ENCODE assay signal across 9 cellular contexts in genomic region chr9:98248737-98249474, GRCh38. TPM values are rescaled to one million over a fixed set of nuclear protein-coding genes. Genes with fewer than 3 reads are reported as not detected.
DNase-seq lines count a peak whose midpoint lies in the region; ATAC-seq, FAIRE-seq and TF ChIP-seq lines count a peak whose summit lies in the region.
"Had no signal": no experiment of that assay in that cellular context is flagged by ENCODE, and none has a peak within 500 bp of the region (broad histone marks: within the 10 kb centered on the region; RNA-seq: fewer than 3 reads in every experiment).

No MANE protein-coding gene starts in this region.

- H2AFZ ChIP-seq in endothelial cell of umbilical vein (ENCODE audit: low read depth, low read length) (peak overlapping the region; percentile 99), neuronal stem cell (ENCODE audit: low read length) (no peak overlapping the region)

- peaks cover 8% of the 10 kb centered on the region for H3K79me2 ChIP-seq in endothelial cell of umbilical vein (ENCODE audit: control insufficient read depth, insufficient read depth, low read length)

- H3K4me3 Mint-ChIP-seq in CD4-positive, alpha-beta T cell = peak overlapping the region; percentile 27

- CTCF ChIA-PET in CD4-positive, alpha-beta T cell (lab: Charles Lee) = no interaction called here
- CTCF ChIA-PET in endothelial cell of umbilical vein (lab: Charles Lee) = interaction anchor here (1.4 kb wide), 1 partner anchor 527 kb away, joined by 4 read pairs; no protein-coding TSS in a partner anchor

- no peak overlapping the region for H3K27ac Mint-ChIP-seq in CD4-positive, alpha-beta T cell

- H3K36me3 Mint-ChIP-seq in CD4-positive, alpha-beta T cell (ENCODE audit: low read depth) = peaks cover 27% of the 10 kb centered on the region

- intact Hi-C loops in CD4-positive, alpha-beta T cell (cut with DNase I, micrococcal nuclease) = no loop called here
- intact Hi-C loops in endothelial cell of umbilical vein (cut with micrococcal nuclease) = no loop called here

- no TSS peak for BruUV-seq in endothelial cell of umbilical vein (replicated peaks; lab: Mats Ljungman, UMichigan)

- H2AK5ac ChIP-seq in neuronal stem cell (ENCODE audit: low read depth, low read length) = no peak overlapping the region

- H2BK120ac ChIP-seq in neuronal stem cell (ENCODE audit: low read depth, low read length) = no peak overlapping the region

- no CpG with 5 or more reads among the region's 16 CpGs for WGBS in neuronal stem cell (ENCODE audit: extremely low coverage in 2 of 2, insufficient read length in 2 of 2, insufficient replicate concordance in 1 of 2), 2 donors

- no peak overlapping the region for H3K27ac ChIP-seq in CD4-positive, alpha-beta T cell (ENCODE audit: low read depth, low read length)
- H3K27ac ChIP-seq in endothelial cell of umbilical vein (ENCODE audit: insufficient read depth, low read depth, low read length) (peak overlapping the region; percentile 60), neuronal stem cell (replicated peaks; ENCODE audit: low read length) (no peak overlapping the region)

- no peak overlapping the region for H2BK15ac ChIP-seq in neuronal stem cell (ENCODE audit: low read length)

- no peaks in the 10 kb centered on the region for H3K9me3 Mint-ChIP-seq in CD4-positive, alpha-beta T cell

- H3K36me3 ChIP-seq in endothelial cell of umbilical vein (ENCODE audit: control insufficient read depth in 2 of 2, extremely low read depth in 1 of 2, insufficient read depth in 2 of 2, low read length in 2 of 2) = no peaks in the 10 kb centered on the region
- H3K36me3 ChIP-seq in neuronal stem cell (replicated peaks in 1 of 2; ENCODE audit: control insufficient read depth in 2 of 2, insufficient read depth in 2 of 2, low read length in 2 of 2) = no peaks in the 10 kb centered on the region

- H3K9ac ChIP-seq in endothelial cell of umbilical vein (replicated peaks; ENCODE audit: extremely low read depth, insufficient read depth, low read length) = peak overlapping the region; percentile 37
- no peak overlapping the region for H3K9ac ChIP-seq in neuronal stem cell (ENCODE audit: low read depth, low read length, poor library complexity)

- no peaks in the 10 kb centered on the region for H3K9me1 ChIP-seq in endothelial cell of umbilical vein (replicated peaks; ENCODE audit: control insufficient read depth, extremely low read depth, insufficient read depth, low read length)

- TF ChIP-seq CTCF in CD4-positive, alpha-beta T cell (IDR thresholded peaks at IDR 0.05) = no peak
- TF ChIP-seq CTCF in endothelial cell of umbilical vein (IDR thresholded peaks at IDR 0.05; ENCODE audit: extremely low read depth in 1 of 2, insufficient read depth in 1 of 2, low read depth in 1 of 2, low read length in 2 of 2) = no peak

- H3K4me1 ChIP-seq in endothelial cell of umbilical vein (ENCODE audit: control insufficient read depth, extremely low read depth, insufficient read depth, low read length) (peaks cover 21% of the 10 kb centered on the region), neuronal stem cell (ENCODE audit: control insufficient read depth in 2 of 2, insufficient read depth in 1 of 2, low read depth in 1 of 2, low read length in 2 of 2) (peaks cover 4 to 9% of the 10 kb centered on the region in 2 donors)

- H3K23ac ChIP-seq in neuronal stem cell (ENCODE audit: low read depth, low read length, poor library complexity) = peak overlapping the region; percentile 44

- no peaks in the 10 kb centered on the region for H3K79me1 ChIP-seq in neuronal stem cell (ENCODE audit: low read depth, low read length)

- no peak overlapping the region for H4K8ac ChIP-seq in neuronal stem cell (ENCODE audit: low read depth, low read length)

- no peak overlapping the region for H3K4me3 ChIP-seq in endothelial cell of umbilical vein (replicated peaks in 1 of 3; ENCODE audit: insufficient read depth in 1 of 3, low read depth in 1 of 3, low read length in 3 of 3)
- H3K4me3 ChIP-seq in neuronal stem cell (ENCODE audit: low read length in 2 of 2) = no peak overlapping the region

- no peak overlapping the region for H3K14ac ChIP-seq in neuronal stem cell (ENCODE audit: low read length)

- no peaks in the 10 kb centered on the region for H4K20me1 ChIP-seq in endothelial cell of umbilical vein (replicated peaks; ENCODE audit: control insufficient read depth, extremely low read depth, insufficient read depth, low read length)

- no peak overlapping the region for H3K4ac ChIP-seq in neuronal stem cell (ENCODE audit: low read length)

- H3K4me1 Mint-ChIP-seq in CD4-positive, alpha-beta T cell (ENCODE audit: low read depth) = peaks cover 41% of the 10 kb centered on the region

- DNase-seq in CD4-positive, alpha-beta T cell = peak in 1 of 10 experiments; percentile 3
- DNase-seq in NOMO-1 treated with dmso at 0.1 percent for 144 hours (lab: John Stamatoyannopoulos, UW; ENCODE audit: unreplicated experiment) (peak; percentile 84), endothelial cell of umbilical vein (ENCODE audit: low read depth, low spot score) (peak; percentile 60), neuronal stem cell (ENCODE audit: low spot score) (no peak), NCI-H2196 (lab: John Stamatoyannopoulos, UW; ENCODE audit: unreplicated experiment) (no peak), NCI-H2029 (lab: John Stamatoyannopoulos, UW) (no peak), GM19238 (ENCODE audit: insufficient read length, low spot score) (no peak)

- dilution Hi-C loops in endothelial cell of umbilical vein (cut with MboI; ENCODE audit: extremely low pct_ligation_motif_present, low sequenced_read_pairs) = no loop called here

- H3K4me2 ChIP-seq in endothelial cell of umbilical vein (ENCODE audit: insufficient read depth, low read length) (peak overlapping the region; percentile 38), neuronal stem cell (ENCODE audit: insufficient read depth, low read length, poor library complexity, severe bottlenecking) (no peak overlapping the region)

- ATAC-seq in CD4-positive, alpha-beta T cell (ENCODE audit: poor library complexity) = no peak
- ATAC-seq in GM21360 (IDR thresholded peaks at IDR 0.05; ENCODE audit: unreplicated experiment) = no peak

- H3K18ac ChIP-seq in neuronal stem cell (ENCODE audit: low read length) = peak overlapping the region; percentile 88

- no peak overlapping the region for H2BK12ac ChIP-seq in neuronal stem cell (ENCODE audit: low read length)

- no peak overlapping the region for H4K91ac ChIP-seq in neuronal stem cell (ENCODE audit: low read depth, low read length, poor library complexity)

- POLR2A ChIA-PET in CD4-positive, alpha-beta T cell (lab: Charles Lee) = interaction anchor here (0.6 kb wide), 1 partner anchor 8 kb away, joined by 4 read pairs; no protein-coding TSS in a partner anchor
- POLR2A ChIA-PET in endothelial cell of umbilical vein (lab: Charles Lee) = no interaction called here

- H3K9me3 ChIP-seq in CD4-positive, alpha-beta T cell (ENCODE audit: control insufficient read depth, low read length) = no peaks in the 10 kb centered on the region
- no peaks in the 10 kb centered on the region for H3K9me3 ChIP-seq in endothelial cell of umbilical vein (replicated peaks; ENCODE audit: control insufficient read depth, insufficient read depth, low read length)
- no peaks in the 10 kb centered on the region for H3K9me3 ChIP-seq in neuronal stem cell (replicated peaks in 1 of 2; ENCODE audit: control insufficient read depth in 2 of 2, insufficient read depth in 1 of 2, low read depth in 1 of 2, low read length in 2 of 2)

- no peak overlapping the region for H2BK5ac ChIP-seq in neuronal stem cell (ENCODE audit: low read length)

- peak; percentile 38 for TF ChIP-seq POLR2A in endothelial cell of umbilical vein (IDR thresholded peaks at IDR 0.05; ENCODE audit: low read depth, low read length)

- FAIRE-seq in endothelial cell of umbilical vein (lab: Jason Lieb, UNC) = peak; percentile 72
- FAIRE-seq: colon had no signal

- H3K27me3 Mint-ChIP-seq in CD4-positive, alpha-beta T cell = no peaks in the 10 kb centered on the region

- no peaks in the 10 kb centered on the region for H3K27me3 ChIP-seq in CD4-positive, alpha-beta T cell (ENCODE audit: control insufficient read depth, insufficient read depth, low read length)
- H3K27me3 ChIP-seq in endothelial cell of umbilical vein (ENCODE audit: control insufficient read depth in 2 of 2, insufficient read depth in 2 of 2, low read length in 2 of 2) (no peaks in the 10 kb centered on the region), neuronal stem cell (ENCODE audit: control insufficient read depth in 3 of 3, insufficient read depth in 3 of 3, low read depth in 1 of 3, low read length in 3 of 3) (peaks cover 0 to 25% (median 1%) of the 10 kb centered on the region in 3 experiments)

TF ChIP-seq in endothelial cell of umbilical vein, 7 proteins besides CTCF, POLR2A, EP300 and RAD21 (continues in another document):
- TF ChIP-seq MYC (IDR thresholded peaks at IDR 0.05; ENCODE audit: low read depth, low read length) (peak; percentile 91), JUN (IDR thresholded peaks at IDR 0.05; ENCODE audit: borderline replicate concordance, insufficient read depth, insufficient read length, low read depth) (no peak), FOS (IDR thresholded peaks at IDR 0.05; ENCODE audit: borderline replicate concordance, insufficient read depth, low read length) (peak; percentile 33)

RNA-seq across cellular contexts. Expression of gene TBC1D2, which starts 6.5 kb away (rescaled TPM):
- total RNA-seq in CD4-positive, alpha-beta T cell = 1 to 10 TPM; 2.9 to 4.0 TPM
- 3.4 and 3.6 TPM in 2 replicates for total RNA-seq in endothelial cell of umbilical vein
- polyA plus RNA-seq in endothelial cell of umbilical vein = 4.5 and 6.0 TPM in 2 replicates
- polyA plus RNA-seq in endothelial cell of umbilical vein (2011; cell fraction: cytosol; rRNA removed) = 3.4 and 4.0 TPM in 2 replicates
- polyA plus RNA-seq in endothelial cell of umbilical vein (2011; cell fraction: nucleus; rRNA removed) = 7.9 and 9.3 TPM in 2 replicates
- polyA plus RNA-seq in endothelial cell of umbilical vein (2012) = 11.1 and 12.9 TPM in 2 replicates
- polyA minus RNA-seq in endothelial cell of umbilical vein = 3.3 and 3.9 TPM in 2 replicates
- polyA minus RNA-seq in endothelial cell of umbilical vein (2011; cell fraction: cytosol; rRNA and poly(A)+ RNA removed) = 9.6 TPM
- 4.7 and 4.9 TPM in 2 replicates for polyA minus RNA-seq in endothelial cell of umbilical vein (2011; cell fraction: nucleus; rRNA and poly(A)+ RNA removed)
- 0.93 TPM for polyA plus RNA-seq in neuronal stem cell (2013, experiment 1 of 2)
- 0.93 TPM for polyA plus RNA-seq in neuronal stem cell (2013, experiment 2 of 2)

RNA-seq across cellular contexts. Expression of gene CORO2A, which starts 56.5 kb away (rescaled TPM):
- total RNA-seq in CD4-positive, alpha-beta T cell = 1 to 10 TPM; 6.8 to 8.5 TPM
- total RNA-seq in endothelial cell of umbilical vein = 0.30 and 0.53 TPM in 2 replicates
- 0.29 and 0.35 TPM in 2 replicates for polyA plus RNA-seq in endothelial cell of umbilical vein
- 0.45 and 0.52 TPM in 2 replicates for polyA plus RNA-seq in endothelial cell of umbilical vein (2011; cell fraction: cytosol; rRNA removed)
- polyA plus RNA-seq in endothelial cell of umbilical vein (2011; cell fraction: nucleus; rRNA removed) = 0.32 and 0.34 TPM in 2 replicates
- polyA plus RNA-seq in endothelial cell of umbilical vein (2012) = 1.1 and 1.2 TPM in 2 replicates
- polyA minus RNA-seq in endothelial cell of umbilical vein = 0.85 and 1.2 TPM in 2 replicates
- 2.7 TPM for polyA minus RNA-seq in endothelial cell of umbilical vein (2011; cell fraction: cytosol; rRNA and poly(A)+ RNA removed)
- polyA minus RNA-seq in endothelial cell of umbilical vein (2011; cell fraction: nucleus; rRNA and poly(A)+ RNA removed) = 0.05 and 0.14 TPM in 2 replicates
- polyA plus RNA-seq in neuronal stem cell (2013, experiment 1 of 2) = 4.3 TPM
- 4.5 TPM for polyA plus RNA-seq in neuronal stem cell (2013, experiment 2 of 2)

Comparison
In these comparisons a context has a peak if more than half of its experiments do, and no peak if none do; other contexts are left out.
1. DNase-seq: peak in NOMO-1 treated with dmso at 0.1 percent for 144 hours (single experiment) and endothelial cell of umbilical vein (single experiment); none in neuronal stem cell (single experiment), NCI-H2196 (single experiment), NCI-H2029 (single experiment) and GM19238 (single experiment).